ENCODE assay signal across 21 cellular contexts in genomic region chr18:25399554-25399953, GRCh38. TPM values are rescaled to one million over a fixed set of nuclear protein-coding genes. Genes with fewer than 3 reads are reported as not detected.
A peak's percentile ranks its signal among the peaks of the same experiment; 100 is the strongest.
DNase-seq lines count a peak whose midpoint lies in the region; ATAC-seq, FAIRE-seq and TF ChIP-seq lines count a peak whose summit lies in the region.
"Had no signal": no experiment of that assay in that cellular context is flagged by ENCODE, and none has a peak within 500 bp of the region (broad histone marks: within the 10 kb centered on the region; RNA-seq: fewer than 3 reads in every experiment).

No MANE protein-coding gene starts in this region.

- no peaks in the 10 kb centered on the region for H3K9me3 ChIP-seq in IMR-90 (ENCODE audit: control insufficient read depth, insufficient read depth, low read length)
- H3K9me3 ChIP-seq in K562 (replicated peaks; ENCODE audit: control insufficient read depth, insufficient read depth, low read depth, low read length): no peaks in the 10 kb centered on the region
- H3K9me3 ChIP-seq in neural cell (ENCODE audit: low read length): no peaks in the 10 kb centered on the region
- no peaks in the 10 kb centered on the region for H3K9me3 ChIP-seq in osteoblast (ENCODE audit: low read depth, low read length)
- H3K9me3 ChIP-seq: lower lobe of right lung, pancreas, uterus had no signal

- intact Hi-C loops in IMR-90 (cut with micrococcal nuclease) (no loop called here), K562 (cut with micrococcal nuclease) (no loop called here)

- no TSS peak for BruUV-seq in IMR-90 (replicated peaks; lab: Mats Ljungman, UMichigan)
- BruUV-seq in K562 (replicated peaks; lab: Mats Ljungman, UMichigan): no TSS peak

- CTCF ChIA-PET in IMR-90 (lab: Yijun Ruan, JAX) (no interaction called here), K562 (lab: Yijun Ruan, JAX; ENCODE audit: low intra/inter-chr PET ratio) (no interaction called here), GM10248 (lab: Yijun Ruan, JAX) (interaction anchor here (1.3 kb wide), 1 partner anchor 11 kb away, joined by 3 read pairs; no protein-coding TSS in a partner anchor)

- H3K18ac ChIP-seq in IMR-90 (ENCODE audit: low read depth, low read length): no peak overlapping the region

- FAIRE-seq in K562 (lab: Jason Lieb, UNC): no peak
- FAIRE-seq: pancreas had no signal

- dilution Hi-C loops in IMR-90 (cut with HindIII; ENCODE audit: low sequenced_read_pairs, unreplicated experiment): no loop called here

- no peak overlapping the region for H2AK5ac ChIP-seq in IMR-90 (ENCODE audit: low read depth, low read length)

- H3K36me3 ChIP-seq in IMR-90 (ENCODE audit: control insufficient read depth, insufficient read depth, low read length): no peaks in the 10 kb centered on the region
- H3K36me3 ChIP-seq in K562 (ENCODE audit: control insufficient read depth, insufficient read depth, low read length): no peaks in the 10 kb centered on the region
- no peaks in the 10 kb centered on the region for H3K36me3 ChIP-seq in neural cell (ENCODE audit: insufficient read depth, low read length)
- H3K36me3 ChIP-seq in osteoblast (ENCODE audit: insufficient read depth, low read length): no peaks in the 10 kb centered on the region
- H3K36me3 ChIP-seq: lower lobe of right lung, pancreas, uterus had no signal

- no peak overlapping the region for H2AK9ac ChIP-seq in IMR-90 (replicated peaks; ENCODE audit: low read depth, low read length, poor library complexity)

- no peak overlapping the region for H3K14ac ChIP-seq in IMR-90 (replicated peaks; ENCODE audit: low read depth, low read length)

- H2BK5ac ChIP-seq in IMR-90 (ENCODE audit: low read depth, low read length, poor library complexity, severe bottlenecking): no peak overlapping the region

- H4K20me1 ChIP-seq in IMR-90 (ENCODE audit: insufficient read depth, low read length) (no peaks in the 10 kb centered on the region), K562 (replicated peaks; ENCODE audit: control insufficient read depth, insufficient read depth, low read length) (no peaks in the 10 kb centered on the region), neural cell (ENCODE audit: insufficient read depth) (no peaks in the 10 kb centered on the region), osteoblast (ENCODE audit: insufficient read depth, low read length) (no peaks in the 10 kb centered on the region)

- H3K4me1 ChIP-seq in IMR-90 (ENCODE audit: control insufficient read depth, insufficient read depth, low read length) (peaks cover 1% of the 10 kb centered on the region; the same call in 1 of the 2 replicates), K562 (replicated peaks in 1 of 2; ENCODE audit: control insufficient read depth in 2 of 2, insufficient read depth in 2 of 2, low read length in 2 of 2) (no peaks in the 10 kb centered on the region), osteoblast (ENCODE audit: insufficient read depth, low read length) (no peaks in the 10 kb centered on the region)
- H3K4me1 ChIP-seq: lower lobe of right lung, pancreas, uterus had no signal

- TF ChIP-seq POLR2A in IMR-90 (IDR thresholded peaks at IDR 0.05; ENCODE audit: low read depth, low read length) (no peak), K562 (conservative IDR thresholded peaks at IDR 0.05) (no peak)

- H3K9me1 ChIP-seq in IMR-90 (ENCODE audit: insufficient read depth, low read length): no peaks in the 10 kb centered on the region
- no peaks in the 10 kb centered on the region for H3K9me1 ChIP-seq in K562 (ENCODE audit: control insufficient read depth, insufficient read depth, low read length)

- no peak overlapping the region for H3K23ac ChIP-seq in IMR-90 (ENCODE audit: low read depth, low read length)

- H2BK15ac ChIP-seq in IMR-90 (ENCODE audit: low read depth, low read length): no peak overlapping the region

- DNase-seq in AG10803 (ENCODE audit: low read depth) (peak; percentile 17), IMR-90 (peak; percentile 28), K562 (ENCODE audit: extremely low read depth in 1 of 4, low spot score in 3 of 4) (no peak), GM10248 (ENCODE audit: extremely low spot score) (no peak), osteoblast (ENCODE audit: insufficient read length, low spot score, missing footprints) (no peak)
- no peak for DNase-seq in stimulated activated naive CD4-positive, alpha-beta T cell (lab: John Stamatoyannopoulos, UW)
- DNase-seq: ACHN; activated CD4-positive, alpha-beta T cell treated with anti-CD3 and anti-CD28 coated beads, Interleukin-2, amount 50 U/mL, for 1 hour; activated CD8-positive, alpha-beta memory T cell treated with anti-CD3 and anti-CD28 coated beads, Interleukin-2, amount 50 U/mL, for 48 hours; activated gamma-delta T cell treated with Interleukin-2 at 50 U/mL for 16 hours; amygdala; CD4-positive, CD25-positive, alpha-beta regulatory T cell; lower lobe of right lung; MV-4-11; NCI-H187; pancreas; SHP77; stimulated activated CD4-positive, alpha-beta T cell treated with anti-CD3 and anti-CD28 coated beads, Interleukin-2, amount 100 ng/mL, for 48 hours; uterus had no signal

- ATAC-seq in IMR-90 (ENCODE audit: low read depth) (peak; percentile 48; the same call in 1 of the 2 replicates), K562 (no peak), HG03378 (IDR thresholded peaks at IDR 0.05; ENCODE audit: unreplicated experiment) (no peak)
- ATAC-seq: lower lobe of right lung, pancreas had no signal

- no peak overlapping the region for H3K56ac ChIP-seq in IMR-90 (ENCODE audit: extremely low read depth, insufficient read depth, low read length)

- H3K79me1 ChIP-seq in IMR-90 (ENCODE audit: low read depth in 1 of 2, low read length in 2 of 2): no peaks in the 10 kb centered on the region

- no peaks in the 10 kb centered on the region for H3F3A ChIP-seq in neural cell (ENCODE audit: insufficient read depth, low read length, poor library complexity, severe bottlenecking)

- no peak overlapping the region for H3K4ac ChIP-seq in IMR-90 (ENCODE audit: low read depth, low read length)

- H3K27me3 ChIP-seq in IMR-90 (ENCODE audit: control insufficient read depth, insufficient read depth, low read length) (no peaks in the 10 kb centered on the region), K562 (ENCODE audit: control insufficient read depth in 2 of 2, insufficient read depth in 2 of 2, low read length in 2 of 2) (no peaks in the 10 kb centered on the region), neural cell (ENCODE audit: insufficient read depth, low read depth, low read length) (no peaks in the 10 kb centered on the region), osteoblast (ENCODE audit: insufficient read depth, low read length) (no peaks in the 10 kb centered on the region)
- H3K27me3 ChIP-seq: pancreas, uterus had no signal

- H4K5ac ChIP-seq in IMR-90 (ENCODE audit: low read depth, low read length): no peak overlapping the region

- TF ChIP-seq EP300 in K562 (IDR thresholded peaks at IDR 0.05; ENCODE audit: low read length) (no peak), neural cell (conservative IDR thresholded peaks at IDR 0.05; ENCODE audit: poor library complexity, severe bottlenecking) (peak; percentile 35)

- no peak overlapping the region for H2BK20ac ChIP-seq in IMR-90 (ENCODE audit: low read depth, low read length)

- H4K91ac ChIP-seq in IMR-90 (ENCODE audit: insufficient read depth, low read depth, low read length): no peak overlapping the region

- POLR2A ChIA-PET in IMR-90 (lab: Charles Lee; ENCODE audit: unreplicated experiment): interaction anchor here (0.6 to 0.7 kb wide), 2 partner anchors 20 to 43 kb away, joined by 4 to 5 read pairs; no protein-coding TSS in a partner anchor
- POLR2A ChIA-PET in K562 (lab: Yijun Ruan, JAX): no interaction called here
- POLR2A ChIA-PET in GM10248 (lab: Yijun Ruan, JAX): no interaction called here

- H3K4me2 ChIP-seq in IMR-90 (ENCODE audit: low read depth, low read length): no peak overlapping the region
- no peak overlapping the region for H3K4me2 ChIP-seq in K562 (ENCODE audit: insufficient read depth, low read length)
- H3K4me2 ChIP-seq in neural cell (ENCODE audit: low read length): no peak overlapping the region
- H3K4me2 ChIP-seq in osteoblast (ENCODE audit: insufficient read depth, low read length): no peak overlapping the region

- H3K27ac ChIP-seq in IMR-90 (ENCODE audit: insufficient read depth, low read length) (no peak overlapping the region), K562 (ENCODE audit: extremely low read depth, low read depth, low read length) (no peak overlapping the region), neural cell (ENCODE audit: low read length) (no peak overlapping the region), osteoblast (ENCODE audit: low read depth, low read length) (no peak overlapping the region)
- H3K27ac ChIP-seq: lower lobe of right lung, pancreas, uterus had no signal

- H2AFZ ChIP-seq in IMR-90 (replicated peaks; ENCODE audit: low read length, poor library complexity): no peak overlapping the region
- no peak overlapping the region for H2AFZ ChIP-seq in K562 (ENCODE audit: low read depth, low read length)
- no peak overlapping the region for H2AFZ ChIP-seq in neural cell (ENCODE audit: low read depth, low read length)
- H2AFZ ChIP-seq in osteoblast (ENCODE audit: low read length): no peak overlapping the region

- in situ Hi-C loops in IMR-90 (cut with MboI; ENCODE audit: low sequenced_read_pairs) (no loop called here), K562 (cut with MboI) (no loop called here)

- TF ChIP-seq CTCF in AG10803 (conservative IDR thresholded peaks at IDR 0.05; ENCODE audit: low read length) (no peak), IMR-90 (conservative IDR thresholded peaks at IDR 0.05; ENCODE audit: low read depth, low read length) (no peak), K562 (IDR thresholded peaks at IDR 0.05 in 2 of 3, conservative IDR thresholded peaks at IDR 0.05 in 1 of 3; ENCODE audit: insufficient read depth in 2 of 3, low read depth in 1 of 3, low read length in 3 of 3) (no peak), neural cell (IDR thresholded peaks at IDR 0.05; ENCODE audit: poor library complexity, severe bottlenecking) (no peak), GM10248 (IDR thresholded peaks at IDR 0.05; ENCODE audit: control extremely low read depth, extremely low read depth, low read depth, missing control alignments) (no peak), osteoblast (IDR thresholded peaks at IDR 0.05; ENCODE audit: extremely low read depth, low read depth, low read length) (no peak)

- no peaks in the 10 kb centered on the region for H3K9me2 ChIP-seq in neural cell (ENCODE audit: insufficient read depth, low read length)

- H4K8ac ChIP-seq in IMR-90 (ENCODE audit: low read depth in 2 of 2, low read length in 2 of 2): no peak overlapping the region

- H3K79me2 ChIP-seq in K562 (ENCODE audit: control insufficient read depth, insufficient read depth, low read length) (no peaks in the 10 kb centered on the region), neural cell (replicated peaks; ENCODE audit: insufficient read depth, low read length) (no peaks in the 10 kb centered on the region), osteoblast (ENCODE audit: insufficient read depth, low read length) (no peaks in the 10 kb centered on the region)

- H2BK120ac ChIP-seq in IMR-90 (ENCODE audit: low read depth, low read length): no peak overlapping the region

- TF ChIP-seq RAD21 in IMR-90 (IDR thresholded peaks at IDR 0.05; ENCODE audit: low read length) (no peak), K562 (CRISPR knock-in tag; conservative IDR thresholded peaks at IDR 0.05 in 1 of 2, IDR thresholded peaks at IDR 0.05 in 1 of 2) (no peak), neural cell (conservative IDR thresholded peaks at IDR 0.05) (no peak)

- no peak overlapping the region for H3K9ac ChIP-seq in IMR-90 (ENCODE audit: low read depth, low read length)
- no peak overlapping the region for H3K9ac ChIP-seq in K562 (ENCODE audit: insufficient read depth in 1 of 2, low read depth in 2 of 2, low read length in 2 of 2)
- H3K9ac ChIP-seq in neural cell (ENCODE audit: low read length): no peak overlapping the region

- H3K4me3 ChIP-seq in AG10803 (ENCODE audit: low read length): no peak overlapping the region
- H3K4me3 ChIP-seq in IMR-90 (ENCODE audit: insufficient read depth, low read depth, low read length): no peak overlapping the region
- H3K4me3 ChIP-seq in K562: no peak overlapping the region
- no peak overlapping the region for H3K4me3 ChIP-seq in neural cell (ENCODE audit: low read length)
- no peak overlapping the region for H3K4me3 ChIP-seq in osteoblast (ENCODE audit: insufficient read depth, low read length)
- H3K4me3 ChIP-seq: lower lobe of right lung, pancreas, uterus had no signal

RNA-seq across cellular contexts. Expression of gene ZNF521, which starts 47.6 kb away (rescaled TPM):
- total RNA-seq in IMR-90 (2012; rRNA removed) (44.7 and 59.3 TPM in 2 replicates), K562 (2014; rRNA removed) (1.5 and 3.3 TPM in 2 replicates), K562 (2014; rRNA removed; fragmentation: Illumina TruSeq; extraction: Trizol) (2.4 and 2.8 TPM in 2 replicates), K562 (2015; rRNA removed; fragmentation: Illumina TruSeq; extraction: Trizol) (4.7 and 5.1 TPM in 2 replicates), K562 (2021) (2.3 and 2.8 TPM in 2 replicates), osteoblast (27.5 and 33.6 TPM in 2 replicates)
- polyA plus RNA-seq in IMR-90 (2012; rRNA removed) (21.5 and 30.2 TPM in 2 replicates), K562 (2011; rRNA removed) (3.5 and 5.8 TPM in 2 replicates), K562 (2014; fragmentation: Illumina TruSeq; extraction: Trizol) (1.2 and 1.4 TPM in 2 replicates), K562 (2014; fragmentation: Nextera tagmentation; extraction: Ambion mirVana) (1 to 10 TPM; 1.2 to 1.6 TPM), K562 (2014; rRNA removed) (0.81 and 1.6 TPM in 2 replicates), neural cell (101 and 104 TPM in 2 replicates)
- polyA plus RNA-seq in IMR-90 (2012; cell fraction: cytosol; rRNA removed): 18.6 and 25.8 TPM in 2 replicates
- polyA plus RNA-seq in IMR-90 (2012; cell fraction: nucleus; rRNA removed; ENCODE audit: low replicate concordance): 17.7 and 26.3 TPM in 2 replicates
- 6.1 and 9.0 TPM in 2 replicates for total RNA-seq in K562 (2011; cell fraction: chromatin; rRNA removed; ENCODE audit: low replicate concordance)
- total RNA-seq in K562 (2011; cell fraction: nucleolus; rRNA removed): 4.2 and 5.3 TPM in 2 replicates
- total RNA-seq in K562 (2011; cell fraction: nucleoplasm; rRNA removed): 2.4 and 6.3 TPM in 2 replicates
- polyA plus RNA-seq in K562 (2011; cell fraction: cytosol; rRNA removed): 1.9 and 3.1 TPM in 2 replicates
- polyA plus RNA-seq in K562 (2011; cell fraction: nucleus; rRNA removed): 6.2 and 7.8 TPM in 2 replicates
- polyA plus RNA-seq in K562 (2012): 1.4 and 2.4 TPM in 2 replicates
- polyA minus RNA-seq in K562 (2011; rRNA and poly(A)+ RNA removed): 23.3 and 28.0 TPM in 2 replicates
- polyA minus RNA-seq in K562 (2011; cell fraction: cytosol; rRNA and poly(A)+ RNA removed): 2.2 and 7.5 TPM in 2 replicates
- 41.9 and 51.6 TPM in 2 replicates for polyA minus RNA-seq in K562 (2011; cell fraction: nucleus; rRNA and poly(A)+ RNA removed)
- polyA minus RNA-seq in neural cell: 243 and 268 TPM in 2 replicates
- polyA plus RNA-seq: CD4-positive, CD25-positive, alpha-beta regulatory T cell had no signal

Comparison
In these comparisons a context has a peak if more than half of its experiments do, and no peak if none do; other contexts are left out.
1. DNase-seq: peak in AG10803 (single experiment) and IMR-90 (single experiment); none in K562 (0 of 4), GM10248 (single experiment), stimulated activated naive CD4-positive, alpha-beta T cell (0 of 6) and osteoblast (single experiment).